Comparison of ENCODE assay signal across 12 cellular contexts in genomic region chr7:134855467-134855866, GRCh38.
A peak's percentile ranks its signal among the peaks of the same experiment; 100 is the strongest.
DNase-seq lines count a peak whose midpoint lies in the region; ATAC-seq and TF ChIP-seq lines count a peak whose summit lies in the region.
"Had no signal": no experiment of that assay in that cellular context is flagged by ENCODE, and none has a peak within 500 bp of the region (broad histone marks: within the 10 kb centered on the region; RNA-seq: fewer than 3 reads in every experiment).

No MANE protein-coding gene starts in this region.

- H3K4me1 ChIP-seq in Peyer's patch, result peaks cover 0 to 22% (median 0%) of the 10 kb centered on the region in 4 donors
- H3K4me1 ChIP-seq in esophagus squamous epithelium, result peaks cover 16 to 81% (median 31%) of the 10 kb centered on the region in 3 donors
- peaks cover 31% of the 10 kb centered on the region for H3K4me1 ChIP-seq in prostate gland (replicated peaks)
- peaks cover 5% of the 10 kb centered on the region for H3K4me1 ChIP-seq in psoas muscle

- intact Hi-C loops in esophagus squamous epithelium (cut with DNase I), result no loop called here
- intact Hi-C loops in prostate gland (cut with DNase I), result no loop called here
- intact Hi-C loops in psoas muscle (cut with DNase I), result no loop called here

- H3K36me3 ChIP-seq in Peyer's patch (no peaks in the 10 kb centered on the region), esophagus squamous epithelium (no peaks in the 10 kb centered on the region), prostate gland (no peaks in the 10 kb centered on the region), psoas muscle (ENCODE audit: insufficient read depth in 1 of 2, low read depth in 1 of 2) (no peaks in the 10 kb centered on the region)

- H3K4me3 ChIP-seq in AG10803 (ENCODE audit: low read length) (no peak overlapping the region), Peyer's patch (no peak overlapping the region), esophagus squamous epithelium (no peak overlapping the region), prostate gland (no peak overlapping the region), psoas muscle (no peak overlapping the region)
- H3K4me3 ChIP-seq: adrenal gland had no signal

- H3K9me3 ChIP-seq in Peyer's patch, result no peaks in the 10 kb centered on the region
- H3K9me3 ChIP-seq in esophagus squamous epithelium, result no peaks in the 10 kb centered on the region
- H3K9me3 ChIP-seq in prostate gland, result no peaks in the 10 kb centered on the region
- no peaks in the 10 kb centered on the region for H3K9me3 ChIP-seq in psoas muscle
- H3K9me3 ChIP-seq: adrenal gland had no signal

- no peak for TF ChIP-seq POLR2A in Peyer's patch (IDR thresholded peaks at IDR 0.05)
- no peak for TF ChIP-seq POLR2A in esophagus squamous epithelium (IDR thresholded peaks at IDR 0.05)
- TF ChIP-seq POLR2A in prostate gland (IDR thresholded peaks at IDR 0.05), result no peak

- TF ChIP-seq CTCF in AG10803 (conservative IDR thresholded peaks at IDR 0.05; ENCODE audit: low read length), result no peak
- TF ChIP-seq CTCF in Peyer's patch (IDR thresholded peaks at IDR 0.05), result no peak
- no peak for TF ChIP-seq CTCF in esophagus squamous epithelium (IDR thresholded peaks at IDR 0.05)
- no peak for TF ChIP-seq CTCF in prostate gland (IDR thresholded peaks at IDR 0.05)
- TF ChIP-seq CTCF in psoas muscle (IDR thresholded peaks at IDR 0.05), result no peak

- DNase-seq in AG10803 (ENCODE audit: low read depth) (peak; percentile 73), Peyer's patch (no peak), esophagus squamous epithelium (lab: John Stamatoyannopoulos, UW) (no peak), prostate gland (ENCODE audit: low spot score) (no peak), left lobe of liver (ENCODE audit: low spot score) (no peak), psoas muscle (no peak), NCI-H510A (lab: John Stamatoyannopoulos, UW) (no peak)
- DNase-seq in activated T-cell treated with anti-CD3 and anti-CD28 coated beads, Interleukin-2, amount 50 U/mL, for 48 hours, result no peak
- DNase-seq: adrenal gland; CD8-positive, alpha-beta T cell; NCI-H2081; stimulated activated CD8-positive, alpha-beta memory T cell treated with anti-CD3 and anti-CD28 coated beads, Interleukin-4, amount 100 ng/mL, for 48 hours had no signal

- ATAC-seq in left lobe of liver (no peak), psoas muscle (no peak)
- ATAC-seq: CD8-positive, alpha-beta T cell had no signal

- 18 to 24% methylated on average over 2 of the region's 2 CpGs for WGBS in esophagus squamous epithelium, 2 donors
- 38% methylated on average over 2 of the region's 2 CpGs for WGBS in prostate gland
- 17 to 32% (median 19%) methylated on average over 2 of the region's 2 CpGs for WGBS in psoas muscle, 3 donors

- peak overlapping the region in 3 of 4 donors; percentile 28 to 67 (median 49) for H3K27ac ChIP-seq in Peyer's patch
- peak overlapping the region in 3 of 4 donors; percentile 60 to 80 (median 75) for H3K27ac ChIP-seq in esophagus squamous epithelium
- H3K27ac ChIP-seq in prostate gland, result peak overlapping the region; percentile 64
- H3K27ac ChIP-seq in psoas muscle, result no peak overlapping the region

- H3K27me3 ChIP-seq in Peyer's patch, result no peaks in the 10 kb centered on the region
- H3K27me3 ChIP-seq in esophagus squamous epithelium, result no peaks in the 10 kb centered on the region
- no peaks in the 10 kb centered on the region for H3K27me3 ChIP-seq in prostate gland (replicated peaks; ENCODE audit: insufficient read depth)
- no peaks in the 10 kb centered on the region for H3K27me3 ChIP-seq in psoas muscle (ENCODE audit: insufficient read depth in 3 of 3, low read length in 2 of 3)
- H3K27me3 ChIP-seq: adrenal gland had no signal
